ENCODE assay signal across 14 cellular contexts in genomic region chr9:91161465-91162275, GRCh38.
DNase-seq lines count a peak whose midpoint lies in the region; ATAC-seq and TF ChIP-seq lines count a peak whose summit lies in the region.
"Had no signal": no experiment of that assay in that cellular context is flagged by ENCODE, and none has a peak within 500 bp of the region (broad histone marks: within the 10 kb centered on the region; RNA-seq: fewer than 3 reads in every experiment).

No MANE protein-coding gene starts in this region.

- POLR2A ChIA-PET in CD4-positive, alpha-beta memory T cell (lab: Charles Lee; ENCODE audit: partially characterized antibody), result no interaction called here

- H3K4me3 Mint-ChIP-seq in CD4-positive, alpha-beta memory T cell, result peak overlapping the region in 3 of 8 donors; percentile 76 to 90 (median 79)

- dilution Hi-C loops in mammary epithelial cell (cut with HindIII; ENCODE audit: low sequenced_read_pairs), result loop anchor here (5.0 kb wide), 1 partner anchor 224 kb away; no protein-coding TSS in a partner anchor

- 72% methylated on average over 12 of the region's 13 CpGs for WGBS in mammary epithelial cell (ENCODE audit: low coverage, missing lambda C conversion rate)
- WGBS in ovary, 3 donors, result 80 to 87% (median 80%) methylated on average over 13 of the region's 13 CpGs

- H3K4me2 ChIP-seq in Loucy (ENCODE audit: low read depth, low read length, poor library complexity, severe bottlenecking) (peak overlapping the region; percentile 81), mammary epithelial cell (ENCODE audit: insufficient read depth, low read depth, low read length) (peak overlapping the region; percentile 49), osteoblast (ENCODE audit: insufficient read depth, low read length) (peak overlapping the region; percentile 28)

- ATAC-seq in HG03159 (IDR thresholded peaks at IDR 0.05; ENCODE audit: unreplicated experiment), result no peak
- no peak for ATAC-seq in GM19023 (IDR thresholded peaks at IDR 0.05; ENCODE audit: unreplicated experiment)

- no peaks in the 10 kb centered on the region for H3K36me3 Mint-ChIP-seq in CD4-positive, alpha-beta memory T cell

- peaks cover 43% of the 10 kb centered on the region for H3K4me1 ChIP-seq in CD4-positive, alpha-beta memory T cell (ENCODE audit: insufficient read depth, low read length)
- H3K4me1 ChIP-seq in Loucy (ENCODE audit: insufficient read depth, low read length, poor library complexity, severe bottlenecking) (peaks cover 81% of the 10 kb centered on the region), mammary epithelial cell (ENCODE audit: insufficient read depth, low read length) (peaks cover 41% of the 10 kb centered on the region), osteoblast (ENCODE audit: insufficient read depth, low read length) (peaks cover 37% of the 10 kb centered on the region), ovary (ENCODE audit: insufficient read depth) (no peaks in the 10 kb centered on the region)

- TF ChIP-seq CTCF in Loucy (conservative IDR thresholded peaks at IDR 0.05; ENCODE audit: low read length) (no peak; the same call in 1 of the 2 replicates), mammary epithelial cell (conservative IDR thresholded peaks at IDR 0.05 in 1 of 2, IDR thresholded peaks at IDR 0.05 in 1 of 2; ENCODE audit: extremely low read depth in 1 of 2, insufficient read depth in 1 of 2, low read depth in 1 of 2, low read length in 2 of 2) (no peak), osteoblast (IDR thresholded peaks at IDR 0.05; ENCODE audit: extremely low read depth, low read depth, low read length) (no peak), ovary (IDR thresholded peaks at IDR 0.05) (no peak)

- intact Hi-C loops in CD4-positive, alpha-beta memory T cell (cut with micrococcal nuclease), result no loop called here
- intact Hi-C loops in mammary epithelial cell (cut with micrococcal nuclease) (loop anchor here (5.0 to 10.0 kb wide), 2 partner anchors 244 to 263 kb away; partner anchors contain the start of gene NFIL3), ovary (cut with DNase I) (no loop called here)

- no peak overlapping the region for H3K27ac ChIP-seq in CD4-positive, alpha-beta memory T cell (ENCODE audit: low read depth, low read length)
- H3K27ac ChIP-seq in mammary epithelial cell (ENCODE audit: insufficient read depth, low read depth, low read length) (no peak overlapping the region), osteoblast (ENCODE audit: low read depth, low read length) (peak overlapping the region; percentile 76), ovary (no peak overlapping the region)
- H3K27ac ChIP-seq: C4-2B had no signal

- peak overlapping the region; percentile 84 for H3K9ac ChIP-seq in Loucy (ENCODE audit: low read depth, low read length, poor library complexity, severe bottlenecking)
- H3K9ac ChIP-seq in mammary epithelial cell (ENCODE audit: insufficient read depth, low read length), result no peak overlapping the region

- peaks cover 24% of the 10 kb centered on the region; the same call in 1 of the 2 replicates for H3K79me2 ChIP-seq in Loucy (ENCODE audit: insufficient read depth, low read length)
- no peaks in the 10 kb centered on the region for H3K79me2 ChIP-seq in mammary epithelial cell (ENCODE audit: insufficient read depth, low read length)
- no peaks in the 10 kb centered on the region for H3K79me2 ChIP-seq in osteoblast (ENCODE audit: insufficient read depth, low read length)

- no peaks in the 10 kb centered on the region for H3K27me3 ChIP-seq in CD4-positive, alpha-beta memory T cell (ENCODE audit: insufficient read depth, low read length)
- H3K27me3 ChIP-seq in Loucy (ENCODE audit: insufficient read depth, low read length, poor library complexity, severe bottlenecking), result no peaks in the 10 kb centered on the region
- no peaks in the 10 kb centered on the region for H3K27me3 ChIP-seq in mammary epithelial cell (ENCODE audit: insufficient read depth, low read length)
- no peaks in the 10 kb centered on the region for H3K27me3 ChIP-seq in osteoblast (ENCODE audit: insufficient read depth, low read length)
- no peaks in the 10 kb centered on the region for H3K27me3 ChIP-seq in ovary
- H3K27me3 ChIP-seq: ascending aorta had no signal

- peaks cover 32 to 47% (median 40%) of the 10 kb centered on the region in 4 donors for H3K4me1 Mint-ChIP-seq in CD4-positive, alpha-beta memory T cell

- no peaks in the 10 kb centered on the region for H3K9me3 ChIP-seq in CD4-positive, alpha-beta memory T cell (ENCODE audit: control insufficient read depth in 1 of 2, low read length in 2 of 2)
- H3K9me3 ChIP-seq in Loucy (ENCODE audit: insufficient read depth, low read depth, low read length), result no peaks in the 10 kb centered on the region
- no peaks in the 10 kb centered on the region for H3K9me3 ChIP-seq in mammary epithelial cell (replicated peaks; ENCODE audit: insufficient read depth, low read length)
- H3K9me3 ChIP-seq in osteoblast (ENCODE audit: low read depth, low read length), result no peaks in the 10 kb centered on the region
- no peaks in the 10 kb centered on the region for H3K9me3 ChIP-seq in ovary
- H3K9me3 ChIP-seq: ascending aorta had no signal

- no peaks in the 10 kb centered on the region for H3K9me3 Mint-ChIP-seq in CD4-positive, alpha-beta memory T cell

- peak overlapping the region in 4 of 7 donors; percentile 17 to 77 (median 62) for H3K27ac Mint-ChIP-seq in CD4-positive, alpha-beta memory T cell

- H4K20me1 ChIP-seq in Loucy (ENCODE audit: insufficient read depth, low read length, poor library complexity, severe bottlenecking), result no peaks in the 10 kb centered on the region
- no peaks in the 10 kb centered on the region for H4K20me1 ChIP-seq in mammary epithelial cell (ENCODE audit: insufficient read depth, low read length)
- H4K20me1 ChIP-seq in osteoblast (ENCODE audit: insufficient read depth, low read length), result no peaks in the 10 kb centered on the region

- H3K9me2 ChIP-seq in Loucy (replicated peaks; ENCODE audit: low read depth, low read length), result no peaks in the 10 kb centered on the region

- H3F3A ChIP-seq in Loucy (ENCODE audit: low read depth), result peaks cover 16% of the 10 kb centered on the region

- DNase-seq in CD4-positive, alpha-beta memory T cell, result no peak
- no peak for DNase-seq in mammary epithelial cell
- DNase-seq in osteoblast (ENCODE audit: insufficient read length, low spot score, missing footprints), result no peak
- DNase-seq in NCI-H748 (lab: John Stamatoyannopoulos, UW; ENCODE audit: unreplicated experiment), result no peak
- no peak for DNase-seq in ovary
- DNase-seq: hippocampal formation; stimulated activated CD4-positive, alpha-beta T cell treated with anti-CD3 and anti-CD28 coated beads, Interleukin-2, amount 100 ng/mL, for 24 hours; stimulated activated naive CD4-positive, alpha-beta T cell had no signal

- H2AFZ ChIP-seq in Loucy (ENCODE audit: low read length), result no peak overlapping the region
- no peak overlapping the region for H2AFZ ChIP-seq in mammary epithelial cell (ENCODE audit: low read depth, low read length)
- H2AFZ ChIP-seq in osteoblast (ENCODE audit: low read length), result no peak overlapping the region

- no peak for TF ChIP-seq POLR2A in ovary (IDR thresholded peaks at IDR 0.05)

- no peaks in the 10 kb centered on the region for H3K36me3 ChIP-seq in CD4-positive, alpha-beta memory T cell (ENCODE audit: insufficient read depth, low read length)
- H3K36me3 ChIP-seq in Loucy (ENCODE audit: insufficient read depth, low read length), result no peaks in the 10 kb centered on the region
- no peaks in the 10 kb centered on the region for H3K36me3 ChIP-seq in mammary epithelial cell (ENCODE audit: insufficient read depth, low read length)
- H3K36me3 ChIP-seq in osteoblast (ENCODE audit: insufficient read depth, low read length), result no peaks in the 10 kb centered on the region
- no peaks in the 10 kb centered on the region for H3K36me3 ChIP-seq in ovary
- H3K36me3 ChIP-seq: ascending aorta had no signal

- no TSS peak for BruUV-seq in mammary epithelial cell (replicated peaks; lab: Mats Ljungman, UMichigan)

- no peak overlapping the region for H3K4me3 ChIP-seq in CD4-positive, alpha-beta memory T cell (ENCODE audit: low read length in 2 of 2)
- peak overlapping the region; percentile 65 for H3K4me3 ChIP-seq in Loucy (ENCODE audit: low read length, poor library complexity, severe bottlenecking)
- H3K4me3 ChIP-seq in mammary epithelial cell (replicated peaks in 1 of 3; ENCODE audit: insufficient read depth in 1 of 3, low read depth in 2 of 3, low read length in 3 of 3), result no peak overlapping the region
- no peak overlapping the region for H3K4me3 ChIP-seq in osteoblast (ENCODE audit: insufficient read depth, low read length)
- no peak overlapping the region for H3K4me3 ChIP-seq in ovary
- H3K4me3 ChIP-seq: ascending aorta, lung had no signal

- no peak for TF ChIP-seq EP300 in ovary (IDR thresholded peaks at IDR 0.05)

- CTCF ChIA-PET in CD4-positive, alpha-beta memory T cell (lab: Charles Lee; ENCODE audit: partially characterized antibody), result no interaction called here
- CTCF ChIA-PET in mammary epithelial cell (lab: Charles Lee; ENCODE audit: low non-redundant PET), result no interaction called here

- H3K27me3 Mint-ChIP-seq in CD4-positive, alpha-beta memory T cell, result no peaks in the 10 kb centered on the region

- in situ Hi-C loops in mammary epithelial cell (cut with MboI; ENCODE audit: low sequenced_read_pairs in 2 of 2), result no loop called here

Comparison
In these comparisons a context has a peak if more than half of its experiments do, and no peak if none do; other contexts are left out.
1. H3K4me2 ChIP-seq: peak in every context shown above with its lines; median percentile 81 in Loucy; 49 in mammary epithelial cell; 28 in osteoblast.